Comparison of ENCODE assay signal across 8 cellular contexts in the genomic region with DNA sequence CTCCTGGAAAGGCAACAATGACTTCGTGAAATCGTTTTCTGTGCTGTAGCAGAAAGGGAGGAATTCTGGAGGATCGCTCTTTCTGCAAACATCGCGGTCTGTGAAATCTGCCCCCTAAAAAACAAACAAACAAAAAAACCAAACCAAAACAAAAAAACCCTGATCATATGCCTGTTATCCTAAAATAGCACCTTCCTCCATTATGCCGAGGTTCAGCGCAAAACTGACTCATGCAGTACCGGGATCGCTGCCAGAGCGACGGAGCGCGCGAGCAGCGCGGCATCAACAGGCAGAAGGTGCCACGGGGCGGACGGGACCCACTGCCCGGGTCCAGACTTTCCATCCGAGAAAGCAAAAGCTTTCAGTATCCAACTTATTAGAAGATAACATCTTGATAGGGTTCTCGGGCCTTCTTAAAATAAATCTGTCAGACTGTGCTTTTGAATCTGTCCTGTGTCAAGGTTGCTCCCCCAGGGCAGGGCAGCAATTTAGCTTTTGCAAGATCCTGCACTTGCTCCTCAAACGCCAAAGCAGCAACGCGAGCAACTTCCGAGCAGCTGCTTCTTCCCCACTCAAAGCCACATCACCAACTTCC.
DNase-seq lines count a peak whose midpoint lies in the region; ATAC-seq and TF ChIP-seq lines count a peak whose summit lies in the region.

No MANE protein-coding gene starts in this region.

- no peaks in the 10 kb centered on the region for H3K36me3 ChIP-seq in uterus

- CTCF ChIA-PET in activated CD8-positive, alpha-beta memory T cell treated with anti-CD3 and anti-CD28 coated beads, Interleukin-2, amount 10 ng/mL, durations not matched to agents 7 days and 5 days (lab: Charles Lee) = no interaction called here

- H3K27me3 ChIP-seq in uterus = no peaks in the 10 kb centered on the region

- no peaks in the 10 kb centered on the region for H3K4me1 ChIP-seq in uterus

- H3K9me3 ChIP-seq in uterus = no peaks in the 10 kb centered on the region

- H3K27me3 Mint-ChIP-seq in activated CD8-positive, alpha-beta memory T cell treated with anti-CD3 and anti-CD28 coated beads, Interleukin-2, amount 10 ng/mL, durations not matched to agents 7 days and 5 days = peaks cover 5% of the 10 kb centered on the region

- peak overlapping the region; percentile 43 to 54 for H3K27ac ChIP-seq in uterus

- no peak overlapping the region for H3K27ac Mint-ChIP-seq in activated CD8-positive, alpha-beta memory T cell treated with anti-CD3 and anti-CD28 coated beads, Interleukin-2, amount 10 ng/mL, durations not matched to agents 7 days and 5 days

- ATAC-seq in activated CD8-positive, alpha-beta memory T cell treated with anti-CD3 and anti-CD28 coated beads, Interleukin-2, amount 10 ng/mL, durations not matched to agents 7 days and 5 days = no peak
- no peak for ATAC-seq in HG02840 (IDR thresholded peaks at IDR 0.05; ENCODE audit: low FRiP score, unreplicated experiment)

- peak overlapping the region; percentile 32 to 36 for H3K4me3 ChIP-seq in uterus

- no peak for TF ChIP-seq POLR2A in uterus (IDR thresholded peaks at IDR 0.05)

- H3K9me3 Mint-ChIP-seq in activated CD8-positive, alpha-beta memory T cell treated with anti-CD3 and anti-CD28 coated beads, Interleukin-2, amount 10 ng/mL, durations not matched to agents 7 days and 5 days (ENCODE audit: low read depth) = no peaks in the 10 kb centered on the region

- no peaks in the 10 kb centered on the region for H3K4me1 Mint-ChIP-seq in activated CD8-positive, alpha-beta memory T cell treated with anti-CD3 and anti-CD28 coated beads, Interleukin-2, amount 10 ng/mL, durations not matched to agents 7 days and 5 days

- H3K36me3 Mint-ChIP-seq in activated CD8-positive, alpha-beta memory T cell treated with anti-CD3 and anti-CD28 coated beads, Interleukin-2, amount 10 ng/mL, durations not matched to agents 7 days and 5 days = no peaks in the 10 kb centered on the region

- no peak for TF ChIP-seq CTCF in uterus (IDR thresholded peaks at IDR 0.05)

- H3K4me3 Mint-ChIP-seq in activated CD8-positive, alpha-beta memory T cell treated with anti-CD3 and anti-CD28 coated beads, Interleukin-2, amount 10 ng/mL, durations not matched to agents 7 days and 5 days = no peak overlapping the region

- intact Hi-C loops in uterus (cut with DNase I; ENCODE audit: low total_unique reads) = no loop called here

- peak; percentile 50 for DNase-seq in activated CD8-positive, alpha-beta memory T cell treated with anti-CD3 and anti-CD28 coated beads, Interleukin-2, amount 50 U/mL, for 48 hours
- DNase-seq in activated CD8-positive, alpha-beta memory T cell treated with anti-CD3 and anti-CD28 coated beads, Interleukin-2, amount 10 ng/mL, durations not matched to agents 7 days and 5 days = no peak
- DNase-seq in OCI-M1 (lab: John Stamatoyannopoulos, UW) = peak; percentile 18
- peak; percentile 46 for DNase-seq in dedifferentiated amniotic fluid mesenchymal stem cell (ENCODE audit: extremely low spot score)
- peak; percentile 33 for DNase-seq in mucosa of gallbladder (ENCODE audit: low spot score)
- DNase-seq in uterus = peak; percentile 56 to 69
- no peak for DNase-seq in NCI-H1048 (lab: John Stamatoyannopoulos, UW)

Comparison
In these comparisons a context has a peak if more than half of its experiments do, and no peak if none do; other contexts are left out.
1. DNase-seq: peak in activated CD8-positive, alpha-beta memory T cell treated with anti-CD3 and anti-CD28 coated beads, Interleukin-2, amount 50 U/mL, for 48 hours (single experiment), OCI-M1 (single experiment), dedifferentiated amniotic fluid mesenchymal stem cell (single experiment), mucosa of gallbladder (single experiment) and uterus (2 of 2); none in activated CD8-positive, alpha-beta memory T cell treated with anti-CD3 and anti-CD28 coated beads, Interleukin-2, amount 10 ng/mL, durations not matched to agents 7 days and 5 days (single experiment) and NCI-H1048 (single experiment).